In genomic region chr12:48001426-48002178, GRCh38 we compare ENCODE assay signal across 7 cellular contexts. TPM values are rescaled to one million over a fixed set of nuclear protein-coding genes. Genes with fewer than 3 reads are reported as not detected.
A peak's percentile ranks its signal among the peaks of the same experiment; 100 is the strongest.
DNase-seq lines count a peak whose midpoint lies in the region; ATAC-seq and FAIRE-seq lines count a peak whose summit lies in the region.

No MANE protein-coding gene starts in this region.

- H3K9me3 ChIP-seq in iPS-20b (ENCODE audit: insufficient read depth, low read depth, low read length) = no peaks in the 10 kb centered on the region
- no peaks in the 10 kb centered on the region for H3K9me3 ChIP-seq in small intestine (ENCODE audit: control insufficient read depth, low read depth)

- WGBS in small intestine, 3 donors = 0 to 1% (median 1%) methylated on average over 50 to 51 of the region's 51 CpGs

- H3K36me3 ChIP-seq in iPS-20b (ENCODE audit: insufficient read depth, low read depth, low read length) (no peaks in the 10 kb centered on the region), small intestine (ENCODE audit: control insufficient read depth in 2 of 2, insufficient read depth in 2 of 2, low read length in 2 of 2) (no peaks in the 10 kb centered on the region)

- no peak for ATAC-seq in HG02852 (IDR thresholded peaks at IDR 0.05; ENCODE audit: unreplicated experiment)

- H3K9ac ChIP-seq in iPS-20b (ENCODE audit: low read depth, low read length) = peak overlapping the region; percentile 28; the same call in 1 of the 2 replicates

- H3K4me1 ChIP-seq in iPS-20b (ENCODE audit: insufficient read depth, low read length) = peaks cover 19% of the 10 kb centered on the region; the same call in 1 of the 2 replicates
- peaks cover 2 to 10% of the 10 kb centered on the region in 2 donors for H3K4me1 ChIP-seq in small intestine (ENCODE audit: control insufficient read depth in 2 of 2, insufficient read depth in 1 of 2, low read depth in 1 of 2, low read length in 1 of 2)

- H3K4me3 ChIP-seq in iPS-20b (ENCODE audit: low read length) (peak overlapping the region; percentile 69), small intestine (ENCODE audit: low read depth in 1 of 2, low read length in 2 of 2) (peak overlapping the region in 1 of 2 donors; percentile 46)

- peaks cover 100% of the 10 kb centered on the region for H3K27me3 ChIP-seq in iPS-20b (ENCODE audit: insufficient read depth, low read length)
- peaks cover 19 to 26% of the 10 kb centered on the region in 2 donors for H3K27me3 ChIP-seq in small intestine (ENCODE audit: control insufficient read depth in 2 of 2, insufficient read depth in 2 of 2, low read length in 2 of 2)

- FAIRE-seq in small intestine (lab: Jason Lieb, UNC) = no peak

- DNase-seq in GM03348 (ENCODE audit: low spot score) (peak; percentile 88), NCI-H1105 (lab: John Stamatoyannopoulos, UW) (peak; percentile 22), astrocyte of the hippocampus (ENCODE audit: low read depth, low spot score) (peak; percentile 69), small intestine (peak; percentile 51), SHP77 treated with DMSO at 0.1 percent for 48 hours (lab: John Stamatoyannopoulos, UW) (no peak)

- H3K27ac ChIP-seq in iPS-20b (ENCODE audit: low read length) = no peak overlapping the region
- no peak overlapping the region for H3K27ac ChIP-seq in small intestine (ENCODE audit: low read depth in 1 of 2, low read length in 1 of 2)

RNA-seq across cellular contexts. Expression of gene COL2A1, which starts 2.7 kb away (rescaled TPM):
- under 1 TPM in 1 of 3 donors, not detected in 2; 0.19 TPM for polyA plus RNA-seq in small intestine

RNA-seq across cellular contexts. Expression of gene TMEM106C, which starts 38.2 kb away (rescaled TPM):
- polyA plus RNA-seq in small intestine = 100 to 1,000 TPM; 140 to 211 (median 143) TPM
